8 cellular contexts compared by ENCODE assay signal in the genomic region with DNA sequence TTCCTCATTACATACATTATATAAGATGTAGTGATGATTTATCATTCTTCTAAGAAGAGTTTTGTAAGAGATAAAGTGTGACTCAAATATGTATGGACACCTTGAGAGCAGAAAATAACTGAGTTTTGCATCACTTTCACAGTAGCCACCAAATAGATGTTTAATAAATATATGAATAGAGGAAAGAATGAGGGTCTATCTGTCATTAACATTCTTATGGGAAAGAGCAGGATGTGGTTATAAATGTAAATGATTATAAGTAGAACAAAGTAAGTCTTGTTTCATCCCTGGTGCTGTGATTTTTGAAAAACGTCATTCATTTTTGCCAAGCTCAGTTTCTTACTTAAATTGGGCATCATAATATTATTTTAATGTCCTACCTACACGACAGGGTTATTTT. TPM values are rescaled to one million over a fixed set of nuclear protein-coding genes. Genes with fewer than 3 reads are reported as not detected.
"Had no signal": no experiment of that assay in that cellular context is flagged by ENCODE, and none has a peak within 500 bp of the region (broad histone marks: within the 10 kb centered on the region; RNA-seq: fewer than 3 reads in every experiment).

No MANE protein-coding gene starts in this region.

- ATAC-seq: GM23338, K562 had no signal

- H3K9me3 Mint-ChIP-seq: GM23338, H9 had no signal

- H3K4me3 Mint-ChIP-seq: GM23338, H9 had no signal

- FAIRE-seq: H1, HTR-8/SVneo, K562 had no signal

- H3K27ac Mint-ChIP-seq: GM23338, H9 had no signal

- DNase-seq: H9, HCEC 1CT, IMR-90, KG1 had no signal

- H3K4me1 Mint-ChIP-seq: GM23338, H9 had no signal

- H3K4me3 ChIP-seq: GM23338, K562 had no signal

RNA-seq across cellular contexts. Expression of gene SOSTDC1, which starts 29.2 kb away (rescaled TPM):
- total RNA-seq: H9, IMR-90 had no signal
